Comparison of ENCODE assay signal across 1 cellular context in genomic region chr5:150517272-150518152, GRCh38.
TF ChIP-seq lines count a peak whose summit lies in the region.

No MANE protein-coding gene starts in this region.

TF ChIP-seq in HepG2, 621 proteins besides CTCF, POLR2A, EP300 and RAD21 (continued from another document and continues in another):
- TF ChIP-seq, protein P1, sequence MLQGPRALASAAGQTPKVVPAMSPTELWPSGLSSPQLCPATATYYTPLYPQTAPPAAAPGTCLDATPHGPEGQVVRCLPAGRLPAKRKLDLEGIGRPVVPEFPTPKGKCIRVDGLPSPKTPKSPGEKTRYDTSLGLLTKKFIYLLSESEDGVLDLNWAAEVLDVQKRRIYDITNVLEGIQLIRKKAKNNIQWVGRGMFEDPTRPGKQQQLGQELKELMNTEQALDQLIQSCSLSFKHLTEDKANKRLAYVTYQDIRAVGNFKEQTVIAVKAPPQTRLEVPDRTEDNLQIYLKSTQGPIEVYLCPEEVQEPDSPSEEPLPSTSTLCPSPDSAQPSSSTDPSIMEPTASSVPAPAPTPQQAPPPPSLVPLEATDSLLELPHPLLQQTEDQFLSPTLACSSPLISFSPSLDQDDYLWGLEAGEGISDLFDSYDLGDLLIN (CRISPR knock-in tag; IDR thresholded peaks at IDR 0.05; ENCODE audit: borderline replicate concordance) = no peak
- TF ChIP-seq, protein P2, sequence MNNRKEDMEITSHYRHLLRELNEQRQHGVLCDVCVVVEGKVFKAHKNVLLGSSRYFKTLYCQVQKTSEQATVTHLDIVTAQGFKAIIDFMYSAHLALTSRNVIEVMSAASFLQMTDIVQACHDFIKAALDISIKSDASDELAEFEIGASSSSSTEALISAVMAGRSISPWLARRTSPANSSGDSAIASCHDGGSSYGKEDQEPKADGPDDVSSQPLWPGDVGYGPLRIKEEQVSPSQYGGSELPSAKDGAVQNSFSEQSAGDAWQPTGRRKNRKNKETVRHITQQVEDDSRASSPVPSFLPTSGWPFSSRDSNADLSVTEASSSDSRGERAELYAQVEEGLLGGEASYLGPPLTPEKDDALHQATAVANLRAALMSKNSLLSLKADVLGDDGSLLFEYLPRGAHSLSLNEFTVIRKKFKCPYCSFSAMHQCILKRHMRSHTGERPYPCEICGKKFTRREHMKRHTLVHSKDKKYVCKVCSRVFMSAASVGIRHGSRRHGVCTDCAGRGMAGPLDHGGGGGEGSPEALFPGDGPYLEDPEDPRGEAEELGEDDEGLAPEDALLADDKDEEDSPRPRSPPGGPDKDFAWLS (CRISPR knock-in tag; IDR thresholded peaks at IDR 0.05; ENCODE audit: borderline replicate concordance) = no peak
- TF ChIP-seq ZNF770 (CRISPR knock-in tag; IDR thresholded peaks at IDR 0.05) (peak; percentile 98), ZSCAN9 (CRISPR knock-in tag; IDR thresholded peaks at IDR 0.05; ENCODE audit: borderline replicate concordance) (peak; percentile 44; the same call in 1 of the 2 replicates), ZNF629 (CRISPR knock-in tag; conservative IDR thresholded peaks at IDR 0.05) (peak; percentile 94), MAZ (IDR thresholded peaks at IDR 0.05; ENCODE audit: borderline replicate concordance, low read depth, low read length) (no peak), MAZ (CRISPR knock-in tag; IDR thresholded peaks at IDR 0.05; ENCODE audit: low read depth) (no peak), ZBTB21 (CRISPR knock-in tag; IDR thresholded peaks at IDR 0.05) (0 out of 2 replicates have a peak, but pooled peaks have one; percentile 15), NFRKB (IDR thresholded peaks at IDR 0.05) (no peak), ZNF556 (CRISPR knock-in tag; IDR thresholded peaks at IDR 0.05; ENCODE audit: borderline replicate concordance) (no peak), CEBPG (CRISPR knock-in tag; IDR thresholded peaks at IDR 0.05) (peak; percentile 93), IRX3 (CRISPR knock-in tag; IDR thresholded peaks at IDR 0.05; ENCODE audit: borderline replicate concordance, low read depth) (no peak), NR2F2 (IDR thresholded peaks at IDR 0.05; ENCODE audit: borderline replicate concordance, low read depth) (peak; percentile 87), HHEX (CRISPR knock-in tag; IDR thresholded peaks at IDR 0.05) (peak; percentile 59; the same call in 1 of the 2 replicates), ZNF264 (CRISPR knock-in tag; IDR thresholded peaks at IDR 0.05) (0 out of 2 replicates have a peak, but pooled peaks have one; percentile 45), ZNF563 (CRISPR knock-in tag; IDR thresholded peaks at IDR 0.05) (no peak), ZBTB7B (CRISPR knock-in tag; IDR thresholded peaks at IDR 0.05) (peak; percentile 40; the same call in 1 of the 2 replicates), NR2F1 (CRISPR knock-in tag; IDR thresholded peaks at IDR 0.05) (peak; percentile 92 to 93), ASH2L (IDR thresholded peaks at IDR 0.05; ENCODE audit: insufficient read length, low read depth, low read length) (peak; percentile 52), TBX3 (IDR thresholded peaks at IDR 0.05; ENCODE audit: borderline replicate concordance) (peak; percentile 82), ARNT (IDR thresholded peaks at IDR 0.05) (no peak), KDM3A (CRISPR knock-in tag; IDR thresholded peaks at IDR 0.05; ENCODE audit: low read depth) (peak; percentile 77; the same call in 1 of the 2 replicates), HOXA3 (CRISPR knock-in tag; IDR thresholded peaks at IDR 0.05) (peak; percentile 69), SMAD3 (CRISPR knock-in tag; IDR thresholded peaks at IDR 0.05) (0 out of 2 replicates have a peak, but pooled peaks have one; percentile 25), ATF7 (IDR thresholded peaks at IDR 0.05) (no peak), ATF7 (CRISPR knock-in tag; IDR thresholded peaks at IDR 0.05) (no peak), ARID3A (IDR thresholded peaks at IDR 0.05; ENCODE audit: low read depth, low read length) (peak; percentile 21; the same call in 1 of the 2 replicates), MXD4 (CRISPR knock-in tag; IDR thresholded peaks at IDR 0.05) (peak; percentile 31; the same call in 1 of the 2 replicates), KDM1A (CRISPR knock-in tag; IDR thresholded peaks at IDR 0.05) (peak; percentile 96), BRCA1 (CRISPR knock-in tag; IDR thresholded peaks at IDR 0.05) (no peak), REPIN1 (CRISPR knock-in tag; IDR thresholded peaks at IDR 0.05; ENCODE audit: borderline replicate concordance, low read depth) (0 out of 2 replicates have a peak, but pooled peaks have one; percentile 21), ZNF180 (CRISPR knock-in tag; IDR thresholded peaks at IDR 0.05; ENCODE audit: borderline replicate concordance, low read depth) (no peak), ZBTB20 (CRISPR knock-in tag; IDR thresholded peaks at IDR 0.05; ENCODE audit: borderline replicate concordance, low read depth) (peak; percentile 73; the same call in 1 of the 2 replicates), ZKSCAN1 (IDR thresholded peaks at IDR 0.05; ENCODE audit: low read length) (peak; percentile 35; the same call in 1 of the 2 replicates), ARNT2 (CRISPR knock-in tag; IDR thresholded peaks at IDR 0.05; ENCODE audit: low read depth) (no peak), KDM5A (IDR thresholded peaks at IDR 0.05; ENCODE audit: borderline replicate concordance, low read length) (no peak), GATAD1 (CRISPR knock-in tag; IDR thresholded peaks at IDR 0.05) (peak; percentile 32; the same call in 1 of the 2 replicates)
- TF ChIP-seq, protein P3, sequence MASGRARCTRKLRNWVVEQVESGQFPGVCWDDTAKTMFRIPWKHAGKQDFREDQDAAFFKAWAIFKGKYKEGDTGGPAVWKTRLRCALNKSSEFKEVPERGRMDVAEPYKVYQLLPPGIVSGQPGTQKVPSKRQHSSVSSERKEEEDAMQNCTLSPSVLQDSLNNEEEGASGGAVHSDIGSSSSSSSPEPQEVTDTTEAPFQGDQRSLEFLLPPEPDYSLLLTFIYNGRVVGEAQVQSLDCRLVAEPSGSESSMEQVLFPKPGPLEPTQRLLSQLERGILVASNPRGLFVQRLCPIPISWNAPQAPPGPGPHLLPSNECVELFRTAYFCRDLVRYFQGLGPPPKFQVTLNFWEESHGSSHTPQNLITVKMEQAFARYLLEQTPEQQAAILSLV (CRISPR knock-in tag; IDR thresholded peaks at IDR 0.05; ENCODE audit: borderline replicate concordance) = no peak
- TF ChIP-seq, protein P4, sequence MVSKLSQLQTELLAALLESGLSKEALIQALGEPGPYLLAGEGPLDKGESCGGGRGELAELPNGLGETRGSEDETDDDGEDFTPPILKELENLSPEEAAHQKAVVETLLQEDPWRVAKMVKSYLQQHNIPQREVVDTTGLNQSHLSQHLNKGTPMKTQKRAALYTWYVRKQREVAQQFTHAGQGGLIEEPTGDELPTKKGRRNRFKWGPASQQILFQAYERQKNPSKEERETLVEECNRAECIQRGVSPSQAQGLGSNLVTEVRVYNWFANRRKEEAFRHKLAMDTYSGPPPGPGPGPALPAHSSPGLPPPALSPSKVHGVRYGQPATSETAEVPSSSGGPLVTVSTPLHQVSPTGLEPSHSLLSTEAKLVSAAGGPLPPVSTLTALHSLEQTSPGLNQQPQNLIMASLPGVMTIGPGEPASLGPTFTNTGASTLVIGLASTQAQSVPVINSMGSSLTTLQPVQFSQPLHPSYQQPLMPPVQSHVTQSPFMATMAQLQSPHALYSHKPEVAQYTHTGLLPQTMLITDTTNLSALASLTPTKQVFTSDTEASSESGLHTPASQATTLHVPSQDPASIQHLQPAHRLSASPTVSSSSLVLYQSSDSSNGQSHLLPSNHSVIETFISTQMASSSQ (IDR thresholded peaks at IDR 0.05; ENCODE audit: low read depth) = no peak
- TF ChIP-seq, protein P4 (CRISPR knock-in tag; IDR thresholded peaks at IDR 0.05; ENCODE audit: borderline replicate concordance) = peak; percentile 23; the same call in 1 of the 2 replicates
- TF ChIP-seq, protein P5, sequence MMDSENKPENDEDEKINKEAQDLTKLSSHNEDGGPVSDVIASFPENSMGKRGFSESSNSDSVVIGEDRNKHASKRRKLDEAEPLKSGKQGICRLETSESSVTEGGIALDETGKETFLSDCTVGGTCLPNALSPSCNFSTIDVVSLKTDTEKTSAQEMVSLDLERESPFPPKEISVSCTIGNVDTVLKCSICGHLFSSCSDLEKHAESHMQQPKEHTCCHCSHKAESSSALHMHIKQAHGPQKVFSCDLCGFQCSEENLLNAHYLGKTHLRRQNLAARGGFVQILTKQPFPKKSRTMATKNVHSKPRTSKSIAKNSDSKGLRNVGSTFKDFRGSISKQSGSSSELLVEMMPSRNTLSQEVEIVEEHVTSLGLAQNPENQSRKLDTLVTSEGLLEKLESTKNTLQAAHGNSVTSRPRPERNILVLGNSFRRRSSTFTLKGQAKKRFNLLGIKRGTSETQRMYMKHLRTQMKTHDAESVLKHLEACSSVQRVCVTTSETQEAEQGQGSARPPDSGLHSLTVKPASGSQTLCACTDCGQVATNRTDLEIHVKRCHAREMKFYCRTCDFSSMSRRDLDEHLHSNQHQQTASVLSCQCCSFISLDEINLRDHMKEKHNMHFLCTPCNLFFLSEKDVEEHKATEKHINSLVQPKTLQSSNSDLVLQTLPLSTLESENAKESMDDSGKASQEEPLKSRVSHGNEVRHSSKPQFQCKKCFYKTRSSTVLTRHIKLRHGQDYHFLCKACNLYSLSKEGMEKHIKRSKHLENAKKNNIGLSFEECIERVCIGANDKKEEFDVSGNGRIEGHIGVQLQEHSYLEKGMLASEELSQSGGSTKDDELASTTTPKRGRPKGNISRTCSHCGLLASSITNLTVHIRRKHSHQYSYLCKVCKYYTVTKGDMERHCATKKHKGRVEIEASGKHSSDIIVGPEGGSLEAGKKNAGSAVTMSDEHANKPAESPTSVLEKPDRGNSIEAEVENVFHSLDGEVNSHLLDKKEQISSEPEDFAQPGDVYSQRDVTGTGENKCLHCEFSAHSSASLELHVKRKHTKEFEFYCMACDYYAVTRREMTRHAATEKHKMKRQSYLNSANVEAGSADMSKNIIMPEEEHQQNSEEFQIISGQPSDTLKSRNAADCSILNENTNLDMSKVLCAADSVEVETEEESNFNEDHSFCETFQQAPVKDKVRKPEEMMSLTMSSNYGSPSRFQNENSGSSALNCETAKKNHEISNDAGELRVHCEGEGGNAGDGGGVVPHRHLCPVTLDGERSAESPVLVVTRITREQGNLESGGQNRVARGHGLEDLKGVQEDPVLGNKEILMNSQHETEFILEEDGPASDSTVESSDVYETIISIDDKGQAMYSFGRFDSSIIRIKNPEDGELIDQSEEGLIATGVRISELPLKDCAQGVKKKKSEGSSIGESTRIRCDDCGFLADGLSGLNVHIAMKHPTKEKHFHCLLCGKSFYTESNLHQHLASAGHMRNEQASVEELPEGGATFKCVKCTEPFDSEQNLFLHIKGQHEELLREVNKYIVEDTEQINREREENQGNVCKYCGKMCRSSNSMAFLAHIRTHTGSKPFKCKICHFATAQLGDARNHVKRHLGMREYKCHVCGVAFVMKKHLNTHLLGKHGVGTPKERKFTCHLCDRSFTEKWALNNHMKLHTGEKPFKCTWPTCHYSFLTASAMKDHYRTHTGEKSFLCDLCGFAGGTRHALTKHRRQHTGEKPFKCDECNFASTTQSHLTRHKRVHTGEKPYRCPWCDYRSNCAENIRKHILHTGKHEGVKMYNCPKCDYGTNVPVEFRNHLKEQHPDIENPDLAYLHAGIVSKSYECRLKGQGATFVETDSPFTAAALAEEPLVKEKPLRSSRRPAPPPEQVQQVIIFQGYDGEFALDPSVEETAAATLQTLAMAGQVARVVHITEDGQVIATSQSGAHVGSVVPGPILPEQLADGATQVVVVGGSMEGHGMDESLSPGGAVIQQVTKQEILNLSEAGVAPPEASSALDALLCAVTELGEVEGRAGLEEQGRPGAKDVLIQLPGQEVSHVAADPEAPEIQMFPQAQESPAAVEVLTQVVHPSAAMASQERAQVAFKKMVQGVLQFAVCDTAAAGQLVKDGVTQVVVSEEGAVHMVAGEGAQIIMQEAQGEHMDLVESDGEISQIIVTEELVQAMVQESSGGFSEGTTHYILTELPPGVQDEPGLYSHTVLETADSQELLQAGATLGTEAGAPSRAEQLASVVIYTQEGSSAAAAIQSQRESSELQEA (CRISPR knock-in tag; IDR thresholded peaks at IDR 0.05; ENCODE audit: not compliant biosample characterization) = no peak
